13 cellular contexts compared by ENCODE assay signal in the genomic region with DNA sequence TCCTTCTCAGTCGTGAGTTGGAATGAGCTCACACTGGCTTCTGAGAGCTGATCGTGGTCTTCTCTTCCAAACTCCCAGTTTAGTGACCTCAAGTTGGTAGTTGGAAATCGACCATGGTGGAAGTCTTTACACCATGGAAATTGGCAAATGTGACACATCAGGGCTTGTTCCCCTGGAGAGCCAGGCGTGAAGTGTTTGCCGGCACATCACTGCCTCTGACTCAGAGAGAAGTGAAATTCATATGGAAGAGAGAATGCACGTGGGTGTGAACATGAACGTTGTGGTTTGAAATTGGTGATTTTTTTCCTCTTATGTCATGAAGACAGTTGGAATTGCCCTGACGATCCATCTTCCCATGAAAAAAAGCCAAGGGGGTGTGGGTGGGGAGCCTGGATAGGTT. TPM values are rescaled to one million over a fixed set of nuclear protein-coding genes. Genes with fewer than 3 reads are reported as not detected.
DNase-seq lines count a peak whose midpoint lies in the region; ATAC-seq and TF ChIP-seq lines count a peak whose summit lies in the region.
"Had no signal": no experiment of that assay in that cellular context is flagged by ENCODE, and none has a peak within 500 bp of the region (broad histone marks: within the 10 kb centered on the region; RNA-seq: fewer than 3 reads in every experiment).

No MANE protein-coding gene starts in this region.

- peak; percentile 80 for DNase-seq in ELR (ENCODE audit: low read depth)
- DNase-seq in LoVo (ENCODE audit: low spot score), result peak; percentile 63
- peak; percentile 75 to 83 for DNase-seq in cardiac fibroblast (ENCODE audit: low read depth in 2 of 2)
- DNase-seq in non-pigmented ciliary epithelial cell (ENCODE audit: low read depth), result peak; percentile 58
- DNase-seq in cerebellum (ENCODE audit: low spot score), result no peak
- no peak for DNase-seq in activated CD8-positive, alpha-beta T cell treated with anti-CD3 and anti-CD28 coated beads for 36 hours
- DNase-seq in HUDEP-2 (lab: John Stamatoyannopoulos, UW; ENCODE audit: unreplicated experiment in 76 of 76), result no peak
- DNase-seq: effector CD8-positive, alpha-beta T cell; immature natural killer cell; NCI-H446 treated with DMSO at 0.1 percent for 48 hours had no signal

- CTCF ChIA-PET in activated CD8-positive, alpha-beta T cell treated with anti-CD3 and anti-CD28 coated beads for 36 hours (lab: Charles Lee), result no interaction called here

- H3K4me1 Mint-ChIP-seq in activated CD8-positive, alpha-beta T cell treated with anti-CD3 and anti-CD28 coated beads for 36 hours (ENCODE audit: low read depth), result peaks cover 4% of the 10 kb centered on the region
- H3K4me1 Mint-ChIP-seq: immature natural killer cell had no signal

- intact Hi-C loops in activated CD8-positive, alpha-beta T cell treated with anti-CD3 and anti-CD28 coated beads for 36 hours (cut with micrococcal nuclease), result no loop called here

- peaks cover 5% of the 10 kb centered on the region for H3K27me3 Mint-ChIP-seq in activated CD8-positive, alpha-beta T cell treated with anti-CD3 and anti-CD28 coated beads for 36 hours

- H3K4me3 Mint-ChIP-seq in activated CD8-positive, alpha-beta T cell treated with anti-CD3 and anti-CD28 coated beads for 36 hours, result no peak overlapping the region
- H3K4me3 Mint-ChIP-seq: immature natural killer cell had no signal

- ATAC-seq in activated CD8-positive, alpha-beta T cell treated with anti-CD3 and anti-CD28 coated beads for 36 hours, result no peak
- ATAC-seq in GM18520 (IDR thresholded peaks at IDR 0.05; ENCODE audit: unreplicated experiment), result no peak
- ATAC-seq: K562 had no signal

- no peaks in the 10 kb centered on the region for H3K36me3 Mint-ChIP-seq in activated CD8-positive, alpha-beta T cell treated with anti-CD3 and anti-CD28 coated beads for 36 hours (ENCODE audit: low read depth)
- H3K36me3 Mint-ChIP-seq: immature natural killer cell had no signal

- no peak for TF ChIP-seq CTCF in cardiac fibroblast (IDR thresholded peaks at IDR 0.05; ENCODE audit: low read depth, low read length)
- TF ChIP-seq CTCF in activated CD8-positive, alpha-beta T cell treated with anti-CD3 and anti-CD28 coated beads for 36 hours (IDR thresholded peaks at IDR 0.05), result no peak

- POLR2A ChIA-PET in activated CD8-positive, alpha-beta T cell treated with anti-CD3 and anti-CD28 coated beads for 36 hours (lab: Charles Lee), result no interaction called here

- no peak overlapping the region for H3K4me3 ChIP-seq in cardiac fibroblast (replicated peaks in 1 of 2; ENCODE audit: low read depth in 2 of 2, low read length in 2 of 2)
- H3K4me3 ChIP-seq: K562, SK-N-MC had no signal

- no peaks in the 10 kb centered on the region for H3K9me3 Mint-ChIP-seq in activated CD8-positive, alpha-beta T cell treated with anti-CD3 and anti-CD28 coated beads for 36 hours
- H3K9me3 Mint-ChIP-seq: immature natural killer cell had no signal

- no peak overlapping the region for H3K27ac Mint-ChIP-seq in activated CD8-positive, alpha-beta T cell treated with anti-CD3 and anti-CD28 coated beads for 36 hours
- H3K27ac Mint-ChIP-seq: immature natural killer cell had no signal

RNA-seq across cellular contexts. Expression of a gene that starts 47.4 kb away (rescaled TPM):
- total RNA-seq in cerebellum, result 41.2 TPM
- 1 to 10 TPM in 1 of 2 experiments, under 1 TPM in 1; 0.69 to 1.0 TPM for total RNA-seq in activated CD8-positive, alpha-beta T cell treated with anti-CD3 and anti-CD28 coated beads for 36 hours

Comparison
In these comparisons a context has a peak if more than half of its experiments do, and no peak if none do; other contexts are left out.
1. DNase-seq: peak in ELR (single experiment), LoVo (single experiment), cardiac fibroblast (2 of 2) and non-pigmented ciliary epithelial cell (single experiment); none in cerebellum (single experiment), activated CD8-positive, alpha-beta T cell treated with anti-CD3 and anti-CD28 coated beads for 36 hours (single experiment) and HUDEP-2 (0 of 76).
2. RNA of a gene that starts 47.4 kb away (total RNA-seq): 41.2 TPM in cerebellum (single experiment); 0.69 to 1.0 TPM in activated CD8-positive, alpha-beta T cell treated with anti-CD3 and anti-CD28 coated beads for 36 hours; every median in the first group is over 10 times any median in the second.